In the genomic region with DNA sequence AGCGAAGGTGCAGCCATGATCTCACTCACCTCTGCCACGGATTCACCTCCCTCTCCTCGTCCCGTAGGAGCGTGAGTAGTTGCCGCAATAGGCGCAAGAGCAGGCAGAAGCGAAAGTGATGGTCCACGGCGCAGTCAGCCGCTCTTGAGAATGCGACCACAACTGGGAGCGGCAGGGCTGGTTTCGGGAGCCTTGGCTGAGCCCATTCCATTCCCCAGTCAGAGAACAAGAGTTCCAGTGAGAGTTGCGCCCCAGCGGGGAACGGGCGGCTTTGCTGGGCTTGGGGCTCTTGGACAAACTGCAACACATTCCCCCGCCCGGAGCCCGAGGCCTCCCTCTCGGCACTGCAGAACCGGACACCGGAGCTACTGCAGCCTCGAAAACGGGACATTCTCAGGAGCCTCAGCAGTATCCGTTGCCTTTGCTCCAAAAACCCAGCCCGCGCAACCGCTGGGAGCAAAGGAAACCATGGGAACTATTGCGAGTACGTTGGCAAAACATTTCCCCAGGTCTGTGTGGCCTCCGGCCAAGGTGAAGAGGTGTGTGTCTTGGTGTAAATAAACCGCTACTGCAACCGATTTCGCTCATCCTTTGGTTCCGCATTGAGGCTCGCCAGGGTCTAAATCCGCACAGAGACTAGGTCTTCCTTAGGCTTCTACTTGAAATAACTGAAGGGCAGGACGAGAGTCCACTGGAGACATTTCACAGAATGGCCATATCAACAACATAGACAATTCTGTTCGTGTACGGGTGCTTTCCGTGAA, we compare ENCODE assay signal across 1 cellular context.
TF ChIP-seq lines count a peak whose summit lies in the region.

No MANE protein-coding gene starts in this region.

TF ChIP-seq in GM12878, 131 proteins besides CTCF, POLR2A, EP300 and RAD21 (continued from another document):
- TF ChIP-seq, protein P1, sequence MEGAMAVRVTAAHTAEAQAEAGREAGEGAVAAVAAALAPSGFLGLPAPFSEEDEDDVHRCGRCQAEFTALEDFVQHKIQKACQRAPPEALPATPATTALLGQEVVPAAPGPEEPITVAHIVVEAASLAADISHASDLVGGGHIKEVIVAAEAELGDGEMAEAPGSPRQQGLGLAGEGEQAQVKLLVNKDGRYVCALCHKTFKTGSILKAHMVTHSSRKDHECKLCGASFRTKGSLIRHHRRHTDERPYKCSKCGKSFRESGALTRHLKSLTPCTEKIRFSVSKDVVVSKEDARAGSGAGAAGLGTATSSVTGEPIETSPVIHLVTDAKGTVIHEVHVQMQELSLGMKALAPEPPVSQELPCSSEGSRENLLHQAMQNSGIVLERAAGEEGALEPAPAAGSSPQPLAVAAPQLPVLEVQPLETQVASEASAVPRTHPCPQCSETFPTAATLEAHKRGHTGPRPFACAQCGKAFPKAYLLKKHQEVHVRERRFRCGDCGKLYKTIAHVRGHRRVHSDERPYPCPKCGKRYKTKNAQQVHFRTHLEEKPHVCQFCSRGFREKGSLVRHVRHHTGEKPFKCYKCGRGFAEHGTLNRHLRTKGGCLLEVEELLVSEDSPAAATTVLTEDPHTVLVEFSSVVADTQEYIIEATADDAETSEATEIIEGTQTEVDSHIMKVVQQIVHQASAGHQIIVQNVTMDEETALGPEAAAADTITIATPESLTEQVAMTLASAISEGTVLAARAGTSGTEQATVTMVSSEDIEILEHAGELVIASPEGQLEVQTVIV (IDR thresholded peaks at IDR 0.05; ENCODE audit: borderline replicate concordance, partially characterized antibody), result no peak
- no peak for TF ChIP-seq EZH2 (IDR thresholded peaks at IDR 0.05; ENCODE audit: borderline replicate concordance, control insufficient read depth, low read depth, low read length)
- TF ChIP-seq SRF (IDR thresholded peaks at IDR 0.05; ENCODE audit: low read depth in 2 of 2, low read length in 2 of 2), result 0 out of 4 replicates have a peak, but pooled peaks of 1 of the 2 experiments have one; percentile 50
- no peak for TF ChIP-seq USF1 (IDR thresholded peaks at IDR 0.05; ENCODE audit: borderline replicate concordance, extremely low read length, insufficient read depth, low read depth, low read length)
- TF ChIP-seq MTA3 (IDR thresholded peaks at IDR 0.05; ENCODE audit: borderline replicate concordance, low read length), result no peak
- TF ChIP-seq TCF12 (IDR thresholded peaks at IDR 0.05; ENCODE audit: low read depth, low read length), result 0 out of 2 replicates have a peak, but pooled peaks have one; percentile 10
- no peak for TF ChIP-seq ZNF384 (IDR thresholded peaks at IDR 0.05; ENCODE audit: borderline replicate concordance, low read depth, low read length)
- TF ChIP-seq MAX (IDR thresholded peaks at IDR 0.05; ENCODE audit: low read depth, low read length), result no peak
- 0 out of 2 replicates have a peak, but pooled peaks have one; percentile 61 for TF ChIP-seq MXI1 (IDR thresholded peaks at IDR 0.05; ENCODE audit: low read depth, low read length)
